1 cellular context compared by ENCODE assay signal in the genomic region with DNA sequence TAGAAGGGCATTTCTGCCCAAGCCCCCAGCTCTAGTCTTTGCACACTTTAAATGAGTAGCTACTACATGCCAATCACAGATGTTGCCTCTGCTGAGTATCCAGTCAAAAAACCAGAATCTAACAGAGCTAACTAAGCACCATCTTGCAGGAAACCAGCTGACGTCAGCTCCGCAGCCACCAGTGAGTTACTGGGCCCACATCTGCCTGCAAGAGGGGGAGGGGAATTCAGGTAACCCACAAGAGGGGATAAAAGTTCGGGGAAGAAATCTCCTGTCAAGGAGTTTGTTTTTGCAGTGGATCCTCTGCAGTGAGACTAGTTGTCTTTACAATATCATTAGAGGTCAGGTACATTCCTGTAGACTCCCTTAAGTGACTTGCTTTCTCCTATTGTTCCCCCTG.
TF ChIP-seq lines count a peak whose summit lies in the region.

No MANE protein-coding gene starts in this region.

TF ChIP-seq in WTC11, 78 proteins besides CTCF, POLR2A, EP300 and RAD21:
- TF ChIP-seq, protein P1, sequence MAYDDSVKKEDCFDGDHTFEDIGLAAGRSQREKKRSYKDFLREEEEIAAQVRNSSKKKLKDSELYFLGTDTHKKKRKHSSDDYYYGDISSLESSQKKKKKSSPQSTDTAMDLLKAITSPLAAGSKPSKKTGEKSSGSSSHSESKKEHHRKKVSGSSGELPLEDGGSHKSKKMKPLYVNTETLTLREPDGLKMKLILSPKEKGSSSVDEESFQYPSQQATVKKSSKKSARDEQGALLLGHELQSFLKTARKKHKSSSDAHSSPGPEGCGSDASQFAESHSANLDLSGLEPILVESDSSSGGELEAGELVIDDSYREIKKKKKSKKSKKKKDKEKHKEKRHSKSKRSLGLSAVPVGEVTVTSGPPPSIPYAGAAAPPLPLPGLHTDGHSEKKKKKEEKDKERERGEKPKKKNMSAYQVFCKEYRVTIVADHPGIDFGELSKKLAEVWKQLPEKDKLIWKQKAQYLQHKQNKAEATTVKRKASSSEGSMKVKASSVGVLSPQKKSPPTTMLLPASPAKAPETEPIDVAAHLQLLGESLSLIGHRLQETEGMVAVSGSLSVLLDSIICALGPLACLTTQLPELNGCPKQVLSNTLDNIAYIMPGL (CRISPR knock-in tag; IDR thresholded peaks at IDR 0.05) = no peak
- TF ChIP-seq, protein P2, sequence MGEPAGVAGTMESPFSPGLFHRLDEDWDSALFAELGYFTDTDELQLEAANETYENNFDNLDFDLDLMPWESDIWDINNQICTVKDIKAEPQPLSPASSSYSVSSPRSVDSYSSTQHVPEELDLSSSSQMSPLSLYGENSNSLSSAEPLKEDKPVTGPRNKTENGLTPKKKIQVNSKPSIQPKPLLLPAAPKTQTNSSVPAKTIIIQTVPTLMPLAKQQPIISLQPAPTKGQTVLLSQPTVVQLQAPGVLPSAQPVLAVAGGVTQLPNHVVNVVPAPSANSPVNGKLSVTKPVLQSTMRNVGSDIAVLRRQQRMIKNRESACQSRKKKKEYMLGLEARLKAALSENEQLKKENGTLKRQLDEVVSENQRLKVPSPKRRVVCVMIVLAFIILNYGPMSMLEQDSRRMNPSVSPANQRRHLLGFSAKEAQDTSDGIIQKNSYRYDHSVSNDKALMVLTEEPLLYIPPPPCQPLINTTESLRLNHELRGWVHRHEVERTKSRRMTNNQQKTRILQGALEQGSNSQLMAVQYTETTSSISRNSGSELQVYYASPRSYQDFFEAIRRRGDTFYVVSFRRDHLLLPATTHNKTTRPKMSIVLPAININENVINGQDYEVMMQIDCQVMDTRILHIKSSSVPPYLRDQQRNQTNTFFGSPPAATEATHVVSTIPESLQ (CRISPR knock-in tag; IDR thresholded peaks at IDR 0.05) = no peak
- TF ChIP-seq, protein P3, sequence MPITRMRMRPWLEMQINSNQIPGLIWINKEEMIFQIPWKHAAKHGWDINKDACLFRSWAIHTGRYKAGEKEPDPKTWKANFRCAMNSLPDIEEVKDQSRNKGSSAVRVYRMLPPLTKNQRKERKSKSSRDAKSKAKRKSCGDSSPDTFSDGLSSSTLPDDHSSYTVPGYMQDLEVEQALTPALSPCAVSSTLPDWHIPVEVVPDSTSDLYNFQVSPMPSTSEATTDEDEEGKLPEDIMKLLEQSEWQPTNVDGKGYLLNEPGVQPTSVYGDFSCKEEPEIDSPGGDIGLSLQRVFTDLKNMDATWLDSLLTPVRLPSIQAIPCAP (CRISPR knock-in tag; IDR thresholded peaks at IDR 0.05) = no peak
- no peak for TF ChIP-seq CREB1 (CRISPR knock-in tag; IDR thresholded peaks at IDR 0.05)
- no peak for TF ChIP-seq ZNF121 (CRISPR knock-in tag; IDR thresholded peaks at IDR 0.05)
- no peak for TF ChIP-seq RELA (CRISPR knock-in tag; IDR thresholded peaks at IDR 0.05; ENCODE audit: borderline replicate concordance)
- no peak for TF ChIP-seq ZNF263 (CRISPR knock-in tag; IDR thresholded peaks at IDR 0.05; ENCODE audit: low read depth)
- TF ChIP-seq, protein P4, sequence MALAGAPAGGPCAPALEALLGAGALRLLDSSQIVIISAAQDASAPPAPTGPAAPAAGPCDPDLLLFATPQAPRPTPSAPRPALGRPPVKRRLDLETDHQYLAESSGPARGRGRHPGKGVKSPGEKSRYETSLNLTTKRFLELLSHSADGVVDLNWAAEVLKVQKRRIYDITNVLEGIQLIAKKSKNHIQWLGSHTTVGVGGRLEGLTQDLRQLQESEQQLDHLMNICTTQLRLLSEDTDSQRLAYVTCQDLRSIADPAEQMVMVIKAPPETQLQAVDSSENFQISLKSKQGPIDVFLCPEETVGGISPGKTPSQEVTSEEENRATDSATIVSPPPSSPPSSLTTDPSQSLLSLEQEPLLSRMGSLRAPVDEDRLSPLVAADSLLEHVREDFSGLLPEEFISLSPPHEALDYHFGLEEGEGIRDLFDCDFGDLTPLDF (CRISPR knock-in tag; IDR thresholded peaks at IDR 0.05) = no peak
- TF ChIP-seq NR1H2 (CRISPR knock-in tag; IDR thresholded peaks at IDR 0.05) = no peak
- TF ChIP-seq, protein P5, sequence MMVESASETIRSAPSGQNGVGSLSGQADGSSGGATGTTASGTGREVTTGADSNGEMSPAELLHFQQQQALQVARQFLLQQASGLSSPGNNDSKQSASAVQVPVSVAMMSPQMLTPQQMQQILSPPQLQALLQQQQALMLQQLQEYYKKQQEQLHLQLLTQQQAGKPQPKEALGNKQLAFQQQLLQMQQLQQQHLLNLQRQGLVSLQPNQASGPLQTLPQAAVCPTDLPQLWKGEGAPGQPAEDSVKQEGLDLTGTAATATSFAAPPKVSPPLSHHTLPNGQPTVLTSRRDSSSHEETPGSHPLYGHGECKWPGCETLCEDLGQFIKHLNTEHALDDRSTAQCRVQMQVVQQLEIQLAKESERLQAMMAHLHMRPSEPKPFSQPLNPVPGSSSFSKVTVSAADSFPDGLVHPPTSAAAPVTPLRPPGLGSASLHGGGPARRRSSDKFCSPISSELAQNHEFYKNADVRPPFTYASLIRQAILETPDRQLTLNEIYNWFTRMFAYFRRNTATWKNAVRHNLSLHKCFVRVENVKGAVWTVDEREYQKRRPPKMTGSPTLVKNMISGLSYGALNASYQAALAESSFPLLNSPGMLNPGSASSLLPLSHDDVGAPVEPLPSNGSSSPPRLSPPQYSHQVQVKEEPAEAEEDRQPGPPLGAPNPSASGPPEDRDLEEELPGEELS (CRISPR knock-in tag; IDR thresholded peaks at IDR 0.05) = no peak
- no peak for TF ChIP-seq ETV6 (CRISPR knock-in tag; IDR thresholded peaks at IDR 0.05)
- TF ChIP-seq ZNF416 (CRISPR knock-in tag; IDR thresholded peaks at IDR 0.05) = no peak
- TF ChIP-seq, protein P6, sequence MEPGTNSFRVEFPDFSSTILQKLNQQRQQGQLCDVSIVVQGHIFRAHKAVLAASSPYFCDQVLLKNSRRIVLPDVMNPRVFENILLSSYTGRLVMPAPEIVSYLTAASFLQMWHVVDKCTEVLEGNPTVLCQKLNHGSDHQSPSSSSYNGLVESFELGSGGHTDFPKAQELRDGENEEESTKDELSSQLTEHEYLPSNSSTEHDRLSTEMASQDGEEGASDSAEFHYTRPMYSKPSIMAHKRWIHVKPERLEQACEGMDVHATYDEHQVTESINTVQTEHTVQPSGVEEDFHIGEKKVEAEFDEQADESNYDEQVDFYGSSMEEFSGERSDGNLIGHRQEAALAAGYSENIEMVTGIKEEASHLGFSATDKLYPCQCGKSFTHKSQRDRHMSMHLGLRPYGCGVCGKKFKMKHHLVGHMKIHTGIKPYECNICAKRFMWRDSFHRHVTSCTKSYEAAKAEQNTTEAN (CRISPR knock-in tag; IDR thresholded peaks at IDR 0.05) = no peak
- no peak for TF ChIP-seq JUN (CRISPR knock-in tag; IDR thresholded peaks at IDR 0.05)
- TF ChIP-seq FOXP1 (CRISPR knock-in tag; IDR thresholded peaks at IDR 0.05; ENCODE audit: borderline replicate concordance) = no peak
- TF ChIP-seq GTF2I (CRISPR knock-in tag; conservative IDR thresholded peaks at IDR 0.05) = no peak
- no peak for TF ChIP-seq GABPB1 (CRISPR knock-in tag; IDR thresholded peaks at IDR 0.05)
- no peak for TF ChIP-seq PRRX2 (CRISPR knock-in tag; IDR thresholded peaks at IDR 0.05)
- TF ChIP-seq, protein P7, sequence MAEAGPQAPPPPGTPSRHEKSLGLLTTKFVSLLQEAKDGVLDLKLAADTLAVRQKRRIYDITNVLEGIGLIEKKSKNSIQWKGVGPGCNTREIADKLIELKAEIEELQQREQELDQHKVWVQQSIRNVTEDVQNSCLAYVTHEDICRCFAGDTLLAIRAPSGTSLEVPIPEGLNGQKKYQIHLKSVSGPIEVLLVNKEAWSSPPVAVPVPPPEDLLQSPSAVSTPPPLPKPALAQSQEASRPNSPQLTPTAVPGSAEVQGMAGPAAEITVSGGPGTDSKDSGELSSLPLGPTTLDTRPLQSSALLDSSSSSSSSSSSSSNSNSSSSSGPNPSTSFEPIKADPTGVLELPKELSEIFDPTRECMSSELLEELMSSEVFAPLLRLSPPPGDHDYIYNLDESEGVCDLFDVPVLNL (CRISPR knock-in tag; IDR thresholded peaks at IDR 0.05; ENCODE audit: borderline replicate concordance, low read depth) = no peak
